Comparison of ENCODE assay signal across 9 cellular contexts in genomic region chr3:188687389-188687788, GRCh38.
A peak's percentile ranks its signal among the peaks of the same experiment; 100 is the strongest.
DNase-seq lines count a peak whose midpoint lies in the region; ATAC-seq and TF ChIP-seq lines count a peak whose summit lies in the region.
"Had no signal": no experiment of that assay in that cellular context is flagged by ENCODE, and none has a peak within 500 bp of the region (broad histone marks: within the 10 kb centered on the region; RNA-seq: fewer than 3 reads in every experiment).

No MANE protein-coding gene starts in this region.

- CTCF ChIA-PET in CD8-positive, alpha-beta memory T cell (lab: Charles Lee): interaction anchor here (1.4 kb wide), 1 partner anchor 947 kb away, joined by 5 read pairs; no protein-coding TSS in a partner anchor

- no peak overlapping the region for H3K4me3 ChIP-seq in RWPE2 (ENCODE audit: severe bottlenecking)
- no peak overlapping the region for H3K4me3 ChIP-seq in thyroid gland (replicated peaks in 1 of 3)
- H3K4me3 ChIP-seq in CD8-positive, alpha-beta memory T cell (ENCODE audit: low read length): no peak overlapping the region

- peaks cover 6% of the 10 kb centered on the region for H3K36me3 Mint-ChIP-seq in activated T-cell treated with anti-CD3 and anti-CD28 coated beads, Interleukin-2, amount 50 U/mL, for 24 hours (ENCODE audit: low read depth)
- H3K36me3 Mint-ChIP-seq in activated T-cell treated with anti-CD3 and anti-CD28 coated beads, Interleukin-2, amount 50 U/mL, for 4 hours (ENCODE audit: insufficient read depth): peaks cover 6% of the 10 kb centered on the region
- H3K36me3 Mint-ChIP-seq in CD8-positive, alpha-beta memory T cell: no peaks in the 10 kb centered on the region

- peak overlapping the region; percentile 58 for H3K27ac Mint-ChIP-seq in activated T-cell treated with anti-CD3 and anti-CD28 coated beads, Interleukin-2, amount 50 U/mL, for 24 hours
- no peak overlapping the region for H3K27ac Mint-ChIP-seq in CD8-positive, alpha-beta memory T cell

- POLR2A ChIA-PET in CD8-positive, alpha-beta memory T cell (lab: Charles Lee): no interaction called here

- no peaks in the 10 kb centered on the region for H3K36me3 ChIP-seq in RWPE2 (ENCODE audit: low read depth)
- no peaks in the 10 kb centered on the region for H3K36me3 ChIP-seq in thyroid gland
- H3K36me3 ChIP-seq in CD8-positive, alpha-beta memory T cell (ENCODE audit: insufficient read depth, low read length): no peaks in the 10 kb centered on the region

- DNase-seq in activated T-cell treated with anti-CD3 and anti-CD28 coated beads, Interleukin-2, amount 50 U/mL, for 24 hours: no peak
- no peak for DNase-seq in activated T-cell treated with anti-CD3 and anti-CD28 coated beads, Interleukin-2, amount 50 U/mL, for 4 hours
- DNase-seq in RWPE2 (ENCODE audit: low spot score): no peak
- DNase-seq in fibroblast of peridontal ligament (ENCODE audit: extremely low read depth): peak; percentile 76
- peak; percentile 29 for DNase-seq in thyroid gland
- DNase-seq in ureter (ENCODE audit: low spot score): no peak
- no peak for DNase-seq in CD8-positive, alpha-beta memory T cell
- DNase-seq: activated naive CD4-positive, alpha-beta T cell treated with anti-CD3 and anti-CD28 coated beads, Interleukin-2, amount 50 U/mL, for 16 hours had no signal

- TF ChIP-seq CTCF in RWPE2 (IDR thresholded peaks at IDR 0.05; ENCODE audit: poor library complexity, severe bottlenecking) (peak; percentile 30), thyroid gland (IDR thresholded peaks at IDR 0.05) (peak in 2 of 6 experiments; percentile 11 to 20)

- H3K9me3 Mint-ChIP-seq in activated T-cell treated with anti-CD3 and anti-CD28 coated beads, Interleukin-2, amount 50 U/mL, for 24 hours: no peaks in the 10 kb centered on the region
- H3K9me3 Mint-ChIP-seq in activated T-cell treated with anti-CD3 and anti-CD28 coated beads, Interleukin-2, amount 50 U/mL, for 4 hours: no peaks in the 10 kb centered on the region
- H3K9me3 Mint-ChIP-seq in CD8-positive, alpha-beta memory T cell: no peaks in the 10 kb centered on the region

- H3K9me3 ChIP-seq in RWPE2 (ENCODE audit: severe bottlenecking) (no peaks in the 10 kb centered on the region), thyroid gland (no peaks in the 10 kb centered on the region)
- H3K9me3 ChIP-seq in CD8-positive, alpha-beta memory T cell (ENCODE audit: low read length): no peaks in the 10 kb centered on the region

- H3K4me1 Mint-ChIP-seq in activated T-cell treated with anti-CD3 and anti-CD28 coated beads, Interleukin-2, amount 50 U/mL, for 24 hours (ENCODE audit: low read depth): peaks cover 73% of the 10 kb centered on the region
- H3K4me1 Mint-ChIP-seq in activated T-cell treated with anti-CD3 and anti-CD28 coated beads, Interleukin-2, amount 50 U/mL, for 4 hours (ENCODE audit: low read depth): peaks cover 28% of the 10 kb centered on the region
- peaks cover 21 to 34% (median 24%) of the 10 kb centered on the region in 3 donors for H3K4me1 Mint-ChIP-seq in CD8-positive, alpha-beta memory T cell

- intact Hi-C loops in thyroid gland (cut with DNase I): no loop called here

- H3K4me3 Mint-ChIP-seq in activated T-cell treated with anti-CD3 and anti-CD28 coated beads, Interleukin-2, amount 50 U/mL, for 24 hours: no peak overlapping the region
- no peak overlapping the region for H3K4me3 Mint-ChIP-seq in activated T-cell treated with anti-CD3 and anti-CD28 coated beads, Interleukin-2, amount 50 U/mL, for 4 hours
- no peak overlapping the region for H3K4me3 Mint-ChIP-seq in CD8-positive, alpha-beta memory T cell

- H3K27me3 Mint-ChIP-seq in activated T-cell treated with anti-CD3 and anti-CD28 coated beads, Interleukin-2, amount 50 U/mL, for 24 hours: no peaks in the 10 kb centered on the region
- no peaks in the 10 kb centered on the region for H3K27me3 Mint-ChIP-seq in activated T-cell treated with anti-CD3 and anti-CD28 coated beads, Interleukin-2, amount 50 U/mL, for 4 hours (ENCODE audit: low read depth)
- peaks cover 0 to 2% of the 10 kb centered on the region in 2 donors for H3K27me3 Mint-ChIP-seq in CD8-positive, alpha-beta memory T cell

- ATAC-seq in activated T-cell treated with anti-CD3 and anti-CD28 coated beads, Interleukin-2, amount 50 U/mL, for 4 hours: no peak
- ATAC-seq in RWPE2 (ENCODE audit: low read depth) (no peak), HG03442 (IDR thresholded peaks at IDR 0.05; ENCODE audit: unreplicated experiment) (no peak)

- no peak overlapping the region for H3K27ac ChIP-seq in RWPE2 (ENCODE audit: poor library complexity, severe bottlenecking)
- H3K27ac ChIP-seq in thyroid gland: no peak overlapping the region
- H3K27ac ChIP-seq in CD8-positive, alpha-beta memory T cell (ENCODE audit: low read depth, low read length): no peak overlapping the region

- WGBS in thyroid gland, 2 donors: 80 to 87% methylated on average over 3 of the region's 3 CpGs

- no peak for TF ChIP-seq POLR2A in thyroid gland (IDR thresholded peaks at IDR 0.05)

- H3K4me1 ChIP-seq in RWPE2 (ENCODE audit: insufficient read depth, poor library complexity, severe bottlenecking) (peaks cover 25% of the 10 kb centered on the region), thyroid gland (peaks cover 0 to 11% of the 10 kb centered on the region in 2 donors)
- H3K4me1 ChIP-seq in CD8-positive, alpha-beta memory T cell (ENCODE audit: insufficient read depth, low read length): no peaks in the 10 kb centered on the region

- no peaks in the 10 kb centered on the region for H3K27me3 ChIP-seq in RWPE2 (ENCODE audit: insufficient read depth, poor library complexity, severe bottlenecking)
- H3K27me3 ChIP-seq in thyroid gland: no peaks in the 10 kb centered on the region
- no peaks in the 10 kb centered on the region for H3K27me3 ChIP-seq in CD8-positive, alpha-beta memory T cell (ENCODE audit: insufficient read depth, low read length, poor library complexity, severe bottlenecking)

Comparison
In these comparisons a context has a peak if more than half of its experiments do, and no peak if none do; other contexts are left out.
1. DNase-seq: peak in fibroblast of peridontal ligament (single experiment) and thyroid gland (2 of 2); none in activated T-cell treated with anti-CD3 and anti-CD28 coated beads, Interleukin-2, amount 50 U/mL, for 24 hours (single experiment), activated T-cell treated with anti-CD3 and anti-CD28 coated beads, Interleukin-2, amount 50 U/mL, for 4 hours (single experiment), RWPE2 (single experiment), ureter (single experiment) and CD8-positive, alpha-beta memory T cell (0 of 5).